In the genomic region with DNA sequence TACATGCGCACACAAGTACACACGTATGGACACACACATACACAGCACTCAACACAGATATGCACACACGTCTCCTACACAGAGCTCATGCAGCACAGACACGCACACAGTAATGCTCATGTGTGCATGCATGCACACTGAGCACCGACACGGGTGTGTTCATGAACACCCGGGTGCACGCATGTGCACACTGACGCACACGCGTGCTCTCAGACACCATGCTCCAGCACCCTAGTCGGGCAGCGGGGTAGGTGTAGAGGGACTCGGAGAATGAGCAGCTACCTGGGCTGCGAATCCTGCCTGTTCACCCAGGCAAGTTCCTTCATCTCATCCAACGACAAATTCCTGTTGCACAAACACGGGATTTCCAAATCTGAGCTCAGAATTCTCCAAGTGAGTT, we compare ENCODE assay signal across 31 cellular contexts.
A peak's percentile ranks its signal among the peaks of the same experiment; 100 is the strongest.
DNase-seq lines count a peak whose midpoint lies in the region; ATAC-seq, FAIRE-seq and TF ChIP-seq lines count a peak whose summit lies in the region.
"Had no signal": no experiment of that assay in that cellular context is flagged by ENCODE, and none has a peak within 500 bp of the region (broad histone marks: within the 10 kb centered on the region; RNA-seq: fewer than 3 reads in every experiment).

No MANE protein-coding gene starts in this region.

- intact Hi-C loops in left cardiac atrium (cut with DNase I): no loop called here

- TF ChIP-seq CTCF in right atrium auricular region (IDR thresholded peaks at IDR 0.05): no peak
- TF ChIP-seq CTCF in brain (conservative IDR thresholded peaks at IDR 0.05): no peak
- TF ChIP-seq CTCF in nephron (IDR thresholded peaks at IDR 0.05; ENCODE audit: unreplicated experiment in 3 of 3): no peak

- peak; percentile 0 for DNase-seq in left cardiac atrium
- DNase-seq in right atrium auricular region (ENCODE audit: low spot score): no peak
- DNase-seq in urothelium cell line (ENCODE audit: low spot score): no peak
- no peak for DNase-seq in NOMO-1 treated with DMSO at 0.1 percent for 48 hours (lab: John Stamatoyannopoulos, UW; ENCODE audit: unreplicated experiment)
- DNase-seq in natural killer cell treated with Interleukin-12 subunit alpha and Interleukin-12 subunit beta and Interleukin-15 and Interleukin-18, amount 100 ng/mL, for 72 hours (ENCODE audit: low spot score): no peak
- no peak for DNase-seq in OCI-M2 (lab: John Stamatoyannopoulos, UW; ENCODE audit: unreplicated experiment)
- DNase-seq: activated CD4-positive, alpha-beta T cell treated with anti-CD3 and anti-CD28 coated beads for 4 hours; activated CD8-positive, alpha-beta memory T cell treated with anti-CD3 and anti-CD28 coated beads for 24 hours; activated T-cell treated with anti-CD3 and anti-CD28 coated beads, Interleukin-2, amount 50 U/mL, for 1 hour; Caco-2; DMS53; esophagus squamous epithelium; foreskin keratinocyte; Karpas-422; kidney glomerular epithelial cell; NCI-H1417; NCI-H2029 treated with DMSO at 0.1 percent for 48 hours; NCI-H526; nephron progenitor cell; PC-3; SHP77 treated with DMSO at 0.1 percent for 48 hours; stimulated activated CD4-positive, alpha-beta T cell treated with anti-CD3 and anti-CD28 coated beads, Interleukin-12 subunit alpha, Interleukin-12 subunit beta, amount 100 ng/mL, for 4 hours; stimulated activated CD4-positive, alpha-beta T cell treated with anti-CD3 and anti-CD28 coated beads, Interleukin-4, amount 100 ng/mL, for 1 hour; SW 1271; WERI-Rb-1 had no signal

- H3K27me3 Mint-ChIP-seq in brain (no peaks in the 10 kb centered on the region), nephron (ENCODE audit: low read depth) (peaks cover 1% of the 10 kb centered on the region)
- peaks cover 0 to 17% of the 10 kb centered on the region in 2 donors for H3K27me3 Mint-ChIP-seq in natural killer cell treated with Interleukin-12 subunit alpha and Interleukin-12 subunit beta and Interleukin-15 and Interleukin-18, amount 100 ng/mL, for 72 hours

- H3K4me3 ChIP-seq in right atrium auricular region: no peak overlapping the region
- H3K4me3 ChIP-seq: dorsolateral prefrontal cortex, esophagus squamous epithelium, ovary, tibial artery had no signal

- peak overlapping the region in 4 of 5 experiments; percentile 51 to 97 (median 88) for H3K27ac Mint-ChIP-seq in brain
- peak overlapping the region; percentile 66 to 71 (median 71) for H3K27ac Mint-ChIP-seq in nephron
- no peak overlapping the region for H3K27ac Mint-ChIP-seq in natural killer cell treated with Interleukin-12 subunit alpha and Interleukin-12 subunit beta and Interleukin-15 and Interleukin-18, amount 100 ng/mL, for 72 hours

- peaks cover 5% of the 10 kb centered on the region for H3K36me3 ChIP-seq in right atrium auricular region
- H3K36me3 ChIP-seq: ovary, WERI-Rb-1 had no signal

- H3K36me3 Mint-ChIP-seq in brain: peaks cover 12% of the 10 kb centered on the region
- peaks cover 11% of the 10 kb centered on the region for H3K36me3 Mint-ChIP-seq in nephron (ENCODE audit: low read depth)
- H3K36me3 Mint-ChIP-seq in natural killer cell treated with Interleukin-12 subunit alpha and Interleukin-12 subunit beta and Interleukin-15 and Interleukin-18, amount 100 ng/mL, for 72 hours: no peaks in the 10 kb centered on the region

- H3K4me1 Mint-ChIP-seq in brain (peaks cover 50% of the 10 kb centered on the region), nephron (peaks cover 28% of the 10 kb centered on the region)
- H3K4me1 Mint-ChIP-seq in natural killer cell treated with Interleukin-12 subunit alpha and Interleukin-12 subunit beta and Interleukin-15 and Interleukin-18, amount 100 ng/mL, for 72 hours (ENCODE audit: low read depth in 2 of 2): peaks cover 19 to 34% of the 10 kb centered on the region in 2 donors

- no peak for ATAC-seq in left cardiac atrium
- no peak for ATAC-seq in natural killer cell treated with Interleukin-12 subunit alpha and Interleukin-12 subunit beta and Interleukin-15 and Interleukin-18, amount 100 ng/mL, for 72 hours
- ATAC-seq: PC-3 had no signal

- H3K9me3 Mint-ChIP-seq in brain: peaks cover 0 to 4% (median 0%) of the 10 kb centered on the region in 5 experiments
- H3K9me3 Mint-ChIP-seq in nephron: no peaks in the 10 kb centered on the region
- no peaks in the 10 kb centered on the region for H3K9me3 Mint-ChIP-seq in natural killer cell treated with Interleukin-12 subunit alpha and Interleukin-12 subunit beta and Interleukin-15 and Interleukin-18, amount 100 ng/mL, for 72 hours

- no peaks in the 10 kb centered on the region for H3K9me3 ChIP-seq in right atrium auricular region
- H3K9me3 ChIP-seq: Caco-2, esophagus squamous epithelium, ovary, tibial artery had no signal

- H3K4me3 Mint-ChIP-seq in brain (peak overlapping the region in 1 of 5 experiments; percentile 49), nephron (no peak overlapping the region)
- no peak overlapping the region for H3K4me3 Mint-ChIP-seq in natural killer cell treated with Interleukin-12 subunit alpha and Interleukin-12 subunit beta and Interleukin-15 and Interleukin-18, amount 100 ng/mL, for 72 hours
- H3K4me3 Mint-ChIP-seq: nephron progenitor cell had no signal

- H3K27ac ChIP-seq in right atrium auricular region: no peak overlapping the region
- H3K27ac ChIP-seq: dorsolateral prefrontal cortex, esophagus squamous epithelium, foreskin keratinocyte, ovary, tibial artery, WERI-Rb-1 had no signal

- no peaks in the 10 kb centered on the region for H3K27me3 ChIP-seq in right atrium auricular region
- H3K27me3 ChIP-seq: dorsolateral prefrontal cortex, esophagus squamous epithelium, foreskin keratinocyte, ovary, tibial artery had no signal

- H3K4me1 ChIP-seq in right atrium auricular region: peaks cover 0 to 8% of the 10 kb centered on the region in 2 donors
- H3K4me1 ChIP-seq: Caco-2, tibial artery had no signal

- peak; percentile 100 for FAIRE-seq in urothelium cell line (lab: Jason Lieb, UNC)
- FAIRE-seq: GM12891 had no signal

Comparison
In these comparisons a context has a peak if more than half of its experiments do, and no peak if none do; other contexts are left out.
1. H3K27ac Mint-ChIP-seq: peak in brain (4 of 5) and nephron (3 of 3); none in natural killer cell treated with Interleukin-12 subunit alpha and Interleukin-12 subunit beta and Interleukin-15 and Interleukin-18, amount 100 ng/mL, for 72 hours (0 of 2).